ENCODE assay signal across 12 cellular contexts in the genomic region with DNA sequence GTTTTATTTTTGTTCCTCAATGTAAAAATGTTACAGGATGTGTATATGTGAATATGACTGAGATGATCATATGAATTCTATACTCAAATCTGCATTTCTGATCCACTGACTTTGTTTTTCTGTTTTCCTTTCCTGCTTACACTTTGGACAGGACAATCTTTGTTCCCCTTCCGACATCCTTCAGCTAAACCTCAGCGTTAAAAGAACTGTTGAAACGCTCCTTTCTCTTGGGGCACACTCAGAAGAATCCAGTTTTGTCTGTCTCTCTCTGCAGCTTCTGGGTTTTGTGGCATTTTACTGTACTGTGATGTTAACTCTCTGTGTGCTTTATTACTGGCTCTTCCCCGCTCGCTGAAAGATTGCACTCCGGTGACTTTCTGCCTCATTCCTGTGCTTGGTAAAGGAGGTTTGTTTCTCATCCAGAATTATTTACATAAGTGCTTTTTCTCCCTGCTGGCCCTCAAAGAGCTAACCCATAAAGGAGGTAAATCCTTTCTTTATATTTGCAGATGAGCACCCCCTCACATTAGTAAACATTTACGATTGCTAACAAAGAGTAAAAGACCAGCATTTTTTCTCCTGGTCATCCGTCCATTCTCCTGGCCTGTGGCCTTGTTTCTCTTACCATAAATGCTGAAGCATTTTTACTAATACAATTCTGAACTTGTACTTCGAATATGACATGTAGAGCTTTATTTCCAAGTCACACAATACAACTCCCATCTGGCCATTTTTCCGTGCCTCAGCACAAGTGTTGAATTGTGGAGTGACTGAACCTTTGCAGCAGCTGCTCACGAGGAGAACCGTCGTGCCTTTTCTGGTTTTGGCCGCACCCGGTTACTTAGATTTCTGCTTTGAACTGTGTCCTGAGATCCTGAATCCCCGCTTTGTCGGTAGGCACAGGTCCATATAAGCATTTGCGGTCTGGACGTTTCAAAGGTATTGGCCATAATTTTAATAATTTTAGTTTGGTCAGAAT.
DNase-seq lines count a peak whose midpoint lies in the region; FAIRE-seq and TF ChIP-seq lines count a peak whose summit lies in the region.
"Had no signal": no experiment of that assay in that cellular context is flagged by ENCODE, and none has a peak within 500 bp of the region (broad histone marks: within the 10 kb centered on the region; RNA-seq: fewer than 3 reads in every experiment).

No MANE protein-coding gene starts in this region.

- peak overlapping the region; percentile 36 for H3K4me2 ChIP-seq in neural progenitor cell

- no peak overlapping the region for H3K4me3 Mint-ChIP-seq in neural progenitor cell
- H3K4me3 Mint-ChIP-seq: activated naive CD4-positive, alpha-beta T cell treated with anti-CD3 and anti-CD28 coated beads, Interleukin-2, amount 50 U/mL, for 24 hours had no signal

- no peak overlapping the region for H3K9ac ChIP-seq in neural progenitor cell

- H3K4me1 Mint-ChIP-seq in neural progenitor cell, result peaks cover 26% of the 10 kb centered on the region

- H3K27me3 ChIP-seq in ectodermal cell (ENCODE audit: control insufficient read depth, insufficient read depth, low read length, poor library complexity, severe bottlenecking), result no peaks in the 10 kb centered on the region
- H3K27me3 ChIP-seq in neural progenitor cell, result no peaks in the 10 kb centered on the region
- H3K27me3 ChIP-seq in tibial artery, result no peaks in the 10 kb centered on the region
- no peaks in the 10 kb centered on the region for H3K27me3 ChIP-seq in vagina
- H3K27me3 ChIP-seq: suprapubic skin had no signal

- H3K4me1 ChIP-seq in ectodermal cell (ENCODE audit: control insufficient read depth, insufficient read depth, low read length) (peaks cover 4% of the 10 kb centered on the region), neural progenitor cell (peaks cover 21% of the 10 kb centered on the region), tibial artery (no peaks in the 10 kb centered on the region), vagina (no peaks in the 10 kb centered on the region)
- H3K4me1 ChIP-seq: suprapubic skin had no signal

- peak overlapping the region; percentile 11 for H3K27ac ChIP-seq in ectodermal cell (ENCODE audit: insufficient read depth, low read depth, low read length, poor library complexity, severe bottlenecking)
- peak overlapping the region; percentile 79 for H3K27ac ChIP-seq in neural progenitor cell
- no peak overlapping the region for H3K27ac ChIP-seq in tibial artery
- H3K27ac ChIP-seq in vagina, result no peak overlapping the region
- H3K27ac ChIP-seq: coronary artery, suprapubic skin had no signal

- no peak overlapping the region for H2AFZ ChIP-seq in neural progenitor cell (replicated peaks)

- no peak for TF ChIP-seq CTCF in neural progenitor cell (IDR thresholded peaks at IDR 0.05)
- no peak for TF ChIP-seq CTCF in tibial artery (IDR thresholded peaks at IDR 0.05)
- no peak for TF ChIP-seq CTCF in vagina (IDR thresholded peaks at IDR 0.05)

- no peaks in the 10 kb centered on the region for H3K9me3 ChIP-seq in ectodermal cell (ENCODE audit: control insufficient read depth, low read length)
- no peaks in the 10 kb centered on the region for H3K9me3 ChIP-seq in neural progenitor cell (ENCODE audit: low read depth)
- H3K9me3 ChIP-seq in tibial artery, result no peaks in the 10 kb centered on the region
- H3K9me3 ChIP-seq in vagina, result no peaks in the 10 kb centered on the region
- H3K9me3 ChIP-seq: mucosa of descending colon, suprapubic skin had no signal

- H3K36me3 Mint-ChIP-seq in neural progenitor cell, result peaks cover 31% of the 10 kb centered on the region

- no peak for TF ChIP-seq POLR2A in H54 (IDR thresholded peaks at IDR 0.05; ENCODE audit: low read depth, low read length)
- TF ChIP-seq POLR2A in vagina (IDR thresholded peaks at IDR 0.05), result no peak

- no peaks in the 10 kb centered on the region for H4K20me1 ChIP-seq in neural progenitor cell (ENCODE audit: low read depth)

- DNase-seq in H54 (ENCODE audit: insufficient read length, low spot score) (no peak), HuH-7.5 (ENCODE audit: low spot score) (peak; percentile 40), neural progenitor cell (ENCODE audit: low spot score) (peak; percentile 15), T-helper 2 cell (no peak), tibial artery (no peak), vagina (ENCODE audit: extremely low spot score in 2 of 2) (no peak)
- DNase-seq: Calu3, mucosa of descending colon had no signal

- peak overlapping the region; percentile 40 for H3K27ac Mint-ChIP-seq in neural progenitor cell

- intact Hi-C loops in tibial artery (cut with DNase I; ENCODE audit: low total_unique reads), result no loop called here
- intact Hi-C loops in vagina (cut with DNase I), result no loop called here

- H3K4me3 ChIP-seq in ectodermal cell (ENCODE audit: insufficient read depth, low read depth, low read length), result no peak overlapping the region
- H3K4me3 ChIP-seq in neural progenitor cell, result no peak overlapping the region
- no peak overlapping the region for H3K4me3 ChIP-seq in tibial artery
- H3K4me3 ChIP-seq in vagina, result no peak overlapping the region
- H3K4me3 ChIP-seq: coronary artery, mucosa of descending colon, suprapubic skin had no signal

- peaks cover 4% of the 10 kb centered on the region for H3K27me3 Mint-ChIP-seq in neural progenitor cell (ENCODE audit: insufficient read depth, low read depth)
- H3K27me3 Mint-ChIP-seq: activated naive CD4-positive, alpha-beta T cell treated with anti-CD3 and anti-CD28 coated beads, Interleukin-2, amount 50 U/mL, for 24 hours had no signal

- 69 to 70% methylated on average over 19 of the region's 19 CpGs for WGBS in ectodermal cell, 2 experiments

- H3K9me3 Mint-ChIP-seq in neural progenitor cell, result peaks cover 3% of the 10 kb centered on the region
- H3K9me3 Mint-ChIP-seq: activated naive CD4-positive, alpha-beta T cell treated with anti-CD3 and anti-CD28 coated beads, Interleukin-2, amount 50 U/mL, for 24 hours had no signal

- FAIRE-seq in H54 (lab: Jason Lieb, UNC), result peak; percentile 43

- H3F3A ChIP-seq in neural progenitor cell (ENCODE audit: low read depth), result peaks cover 13% of the 10 kb centered on the region

- H3K79me2 ChIP-seq in neural progenitor cell (ENCODE audit: low read depth), result no peaks in the 10 kb centered on the region

- peaks cover 14% of the 10 kb centered on the region for H3K36me3 ChIP-seq in ectodermal cell (ENCODE audit: control insufficient read depth, insufficient read depth, low read length)
- H3K36me3 ChIP-seq in neural progenitor cell, result peaks cover 16% of the 10 kb centered on the region
- H3K36me3 ChIP-seq in tibial artery, result peaks cover 64 to 74% (median 71%) of the 10 kb centered on the region in 3 donors
- H3K36me3 ChIP-seq in vagina, result peaks cover 0 to 29% of the 10 kb centered on the region in 2 donors

Comparison
In these comparisons a context has a peak if more than half of its experiments do, and no peak if none do; other contexts are left out.
1. DNase-seq: peak in HuH-7.5 (single experiment) and neural progenitor cell (single experiment); none in H54 (single experiment), T-helper 2 cell (0 of 5), tibial artery (0 of 2) and vagina (0 of 2).
2. H3K27ac ChIP-seq: peak in ectodermal cell (single experiment) and neural progenitor cell (single experiment); none in tibial artery (0 of 2) and vagina (single experiment).